In the genomic region with DNA sequence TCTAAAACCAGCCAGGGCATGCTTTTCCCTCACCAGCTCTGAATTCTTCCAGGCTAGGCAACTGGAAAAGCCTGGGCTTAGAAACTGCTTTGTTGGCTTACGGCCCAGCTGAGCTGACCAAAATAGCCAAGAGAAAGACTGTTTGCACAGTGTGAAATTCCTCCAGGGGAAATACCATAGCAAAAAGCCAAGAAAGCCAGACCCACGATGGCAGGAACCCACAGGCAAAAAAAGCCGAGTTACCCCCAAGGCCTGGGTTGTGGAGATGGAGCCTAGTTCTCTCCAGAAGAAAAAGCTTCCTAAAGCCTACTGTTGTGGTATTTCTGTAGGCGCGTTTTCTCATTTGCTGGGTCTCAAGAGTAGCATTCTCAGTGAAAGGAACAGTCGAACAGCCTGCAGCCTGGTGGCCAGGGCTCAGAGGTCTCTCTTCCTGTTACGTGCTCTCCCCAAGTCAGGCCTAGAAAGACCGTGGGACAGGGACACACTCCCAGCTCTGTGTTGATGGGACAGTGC, we compare ENCODE assay signal across 8 cellular contexts. TPM values are rescaled to one million over a fixed set of nuclear protein-coding genes. Genes with fewer than 3 reads are reported as not detected.
A peak's percentile ranks its signal among the peaks of the same experiment; 100 is the strongest.
DNase-seq lines count a peak whose midpoint lies in the region; ATAC-seq and TF ChIP-seq lines count a peak whose summit lies in the region.

No MANE protein-coding gene starts in this region.

- no peaks in the 10 kb centered on the region for H3K9me3 Mint-ChIP-seq in CD8-positive, alpha-beta T cell
- no peaks in the 10 kb centered on the region for H3K9me3 Mint-ChIP-seq in brain
- no peaks in the 10 kb centered on the region for H3K9me3 Mint-ChIP-seq in activated CD4-positive, alpha-beta memory T cell treated with anti-CD3 and anti-CD28 coated beads for 36 hours

- H3K4me3 ChIP-seq in CD8-positive, alpha-beta T cell (ENCODE audit: low read depth, low read length) = no peak overlapping the region
- H3K4me3 ChIP-seq in heart right ventricle (peak overlapping the region in 5 of 10 donors; percentile 2 to 22 (median 14)), psoas muscle (peak overlapping the region; percentile 45), H7 (ENCODE audit: insufficient read depth, low read depth, low read length) (no peak overlapping the region)

- H3K27me3 ChIP-seq in CD8-positive, alpha-beta T cell (ENCODE audit: insufficient read depth, low read length) = no peaks in the 10 kb centered on the region
- H3K27me3 ChIP-seq in heart right ventricle (no peaks in the 10 kb centered on the region), psoas muscle (ENCODE audit: insufficient read depth in 3 of 3, low read length in 2 of 3) (no peaks in the 10 kb centered on the region), H7 (ENCODE audit: control insufficient read depth, insufficient read depth, low read length) (no peaks in the 10 kb centered on the region)

- intact Hi-C loops in CD8-positive, alpha-beta T cell (cut with DNase I, micrococcal nuclease) = no loop called here
- intact Hi-C loops in heart right ventricle (cut with DNase I) = loop anchor here in 5 of 10 donors (5.0 kb wide), 1 partner anchor 37 kb away; a partner anchor contains a TSS
- intact Hi-C loops in psoas muscle (cut with DNase I) = loop anchor here in 1 of 2 donors (5.0 kb wide), 1 partner anchor 42 kb away; no protein-coding TSS in a partner anchor
- intact Hi-C loops in activated CD4-positive, alpha-beta memory T cell treated with anti-CD3 and anti-CD28 coated beads for 36 hours (cut with micrococcal nuclease) = no loop called here

- no peak for DNase-seq in CD8-positive, alpha-beta T cell
- DNase-seq in heart right ventricle (peak; percentile 66 to 88), psoas muscle (peak; percentile 72 to 88), H7 (no peak), NCI-H82 treated with DMSO at 0.1 percent for 48 hours (lab: John Stamatoyannopoulos, UW; ENCODE audit: unreplicated experiment) (no peak)
- DNase-seq in activated CD4-positive, alpha-beta memory T cell treated with anti-CD3 and anti-CD28 coated beads for 36 hours = no peak
- DNase-seq in stimulated activated CD8-positive, alpha-beta memory T cell treated with anti-CD3 and anti-CD28 coated beads, Interleukin-4, amount 100 ng/mL, for 48 hours = no peak

- H3K4me1 ChIP-seq in CD8-positive, alpha-beta T cell (ENCODE audit: insufficient read depth, low read length) = peaks cover 6% of the 10 kb centered on the region
- H3K4me1 ChIP-seq in heart right ventricle = peaks cover 45 to 97% (median 80%) of the 10 kb centered on the region in 9 donors
- peaks cover 82% of the 10 kb centered on the region for H3K4me1 ChIP-seq in psoas muscle

- peaks cover 61% of the 10 kb centered on the region for H3K36me3 Mint-ChIP-seq in CD8-positive, alpha-beta T cell
- peaks cover 9% of the 10 kb centered on the region for H3K36me3 Mint-ChIP-seq in brain
- H3K36me3 Mint-ChIP-seq in activated CD4-positive, alpha-beta memory T cell treated with anti-CD3 and anti-CD28 coated beads for 36 hours = peaks cover 3% of the 10 kb centered on the region

- no peak overlapping the region for H3K27ac ChIP-seq in CD8-positive, alpha-beta T cell (ENCODE audit: low read depth, low read length)
- peak overlapping the region; percentile 89 to 100 (median 93) for H3K27ac ChIP-seq in heart right ventricle
- peak overlapping the region; percentile 88 for H3K27ac ChIP-seq in psoas muscle

- peak overlapping the region; percentile 55 for H3K27ac Mint-ChIP-seq in CD8-positive, alpha-beta T cell
- peak overlapping the region; percentile 63 to 89 (median 87) for H3K27ac Mint-ChIP-seq in brain
- no peak overlapping the region for H3K27ac Mint-ChIP-seq in activated CD4-positive, alpha-beta memory T cell treated with anti-CD3 and anti-CD28 coated beads for 36 hours

- peaks cover 53% of the 10 kb centered on the region for H3K4me1 Mint-ChIP-seq in CD8-positive, alpha-beta T cell (ENCODE audit: low read depth)
- H3K4me1 Mint-ChIP-seq in brain = peaks cover 45% of the 10 kb centered on the region
- peaks cover 19% of the 10 kb centered on the region for H3K4me1 Mint-ChIP-seq in activated CD4-positive, alpha-beta memory T cell treated with anti-CD3 and anti-CD28 coated beads for 36 hours (ENCODE audit: low read depth)

- H3K27me3 Mint-ChIP-seq in CD8-positive, alpha-beta T cell (ENCODE audit: low read depth) = no peaks in the 10 kb centered on the region
- no peaks in the 10 kb centered on the region for H3K27me3 Mint-ChIP-seq in brain
- H3K27me3 Mint-ChIP-seq in activated CD4-positive, alpha-beta memory T cell treated with anti-CD3 and anti-CD28 coated beads for 36 hours = no peaks in the 10 kb centered on the region

- no peaks in the 10 kb centered on the region for H3K9me3 ChIP-seq in CD8-positive, alpha-beta T cell (ENCODE audit: low read length)
- H3K9me3 ChIP-seq in heart right ventricle (no peaks in the 10 kb centered on the region), psoas muscle (no peaks in the 10 kb centered on the region)

- POLR2A ChIA-PET in CD8-positive, alpha-beta T cell (lab: Charles Lee) = interaction anchor here (1.0 to 1.2 kb wide), 2 partner anchors 10 to 36 kb away, joined by 3 to 6 read pairs; a partner anchor contains a TSS
- POLR2A ChIA-PET in activated CD4-positive, alpha-beta memory T cell treated with anti-CD3 and anti-CD28 coated beads for 36 hours (lab: Charles Lee) = interaction anchor here (1.6 kb wide), 1 partner anchor 10 kb away, joined by 5 read pairs; a partner anchor contains a TSS

- no peak for ATAC-seq in CD8-positive, alpha-beta T cell
- ATAC-seq in heart right ventricle (peak; percentile 76 to 92 (median 86)), psoas muscle (peak; percentile 52 to 71 (median 64))

- 5 to 7% methylated on average over 8 of the region's 8 CpGs for WGBS in heart right ventricle, 2 donors
- 4 to 14% (median 7%) methylated on average over 8 of the region's 8 CpGs for WGBS in psoas muscle, 3 donors

- CTCF ChIA-PET in CD8-positive, alpha-beta T cell (lab: Charles Lee) = interaction anchor here (0.7 to 1.6 kb wide), 2 partner anchors 41 to 65 kb away, joined by 3 to 5 read pairs; a partner anchor contains a TSS
- CTCF ChIA-PET in activated CD4-positive, alpha-beta memory T cell treated with anti-CD3 and anti-CD28 coated beads for 36 hours (lab: Charles Lee) = interaction anchor here (0.8 to 1.3 kb wide), 2 partner anchors 16 to 42 kb away, joined by 3 to 5 read pairs; no protein-coding TSS in a partner anchor

- no peak overlapping the region for H3K4me3 Mint-ChIP-seq in CD8-positive, alpha-beta T cell
- peak overlapping the region in 2 of 5 experiments; percentile 4 to 28 for H3K4me3 Mint-ChIP-seq in brain
- H3K4me3 Mint-ChIP-seq in activated CD4-positive, alpha-beta memory T cell treated with anti-CD3 and anti-CD28 coated beads for 36 hours = no peak overlapping the region

- H3K36me3 ChIP-seq in CD8-positive, alpha-beta T cell (ENCODE audit: insufficient read depth, low read length) = no peaks in the 10 kb centered on the region
- H3K36me3 ChIP-seq in heart right ventricle (peaks cover 0 to 4% (median 0%) of the 10 kb centered on the region in 9 donors), psoas muscle (ENCODE audit: insufficient read depth in 1 of 2, low read depth in 1 of 2) (peaks cover 0 to 3% of the 10 kb centered on the region in 2 donors), H7 (replicated peaks; ENCODE audit: control insufficient read depth, insufficient read depth, low read length) (no peaks in the 10 kb centered on the region)

- TF ChIP-seq CTCF in CD8-positive, alpha-beta T cell (IDR thresholded peaks at IDR 0.05) = no peak
- TF ChIP-seq CTCF in brain (conservative IDR thresholded peaks at IDR 0.05) = no peak
- peak in 2 of 9 donors; percentile 10 to 22 for TF ChIP-seq CTCF in heart right ventricle (IDR thresholded peaks at IDR 0.05)
- no peak for TF ChIP-seq CTCF in psoas muscle (IDR thresholded peaks at IDR 0.05)

RNA-seq across cellular contexts. Expression of a gene that starts 9.2 kb away (rescaled TPM):
- total RNA-seq in CD8-positive, alpha-beta T cell = 10 to 100 TPM; 24.5 to 26.0 TPM
- polyA plus RNA-seq in brain (ENCODE audit: insufficient read depth, low read depth, low replicate concordance) (31.6 TPM), heart right ventricle (1 to 10 TPM; 4.3 to 8.0 TPM), psoas muscle (10 to 100 TPM in 1 of 3 donors, 1 to 10 TPM in 2; 6.2 to 10.2 (median 7.2) TPM)
- total RNA-seq in heart right ventricle (10 to 100 TPM; 13.0 to 18.3 (median 15.9) TPM), psoas muscle (10 to 100 TPM; 10.8 to 16.1 (median 12.8) TPM)
- 2.7 and 3.2 TPM in 2 replicates for total RNA-seq in H7 (2014; rRNA removed; shearing (Covaris generic))
- 10 to 100 TPM; 15.1 to 17.2 TPM for total RNA-seq in activated CD4-positive, alpha-beta memory T cell treated with anti-CD3 and anti-CD28 coated beads for 36 hours

RNA-seq across cellular contexts. Expression of a gene that starts 36.1 kb away (rescaled TPM):
- 1 to 10 TPM; 5.7 to 5.8 TPM for total RNA-seq in CD8-positive, alpha-beta T cell
- 24.4 TPM for polyA plus RNA-seq in brain (ENCODE audit: insufficient read depth, low read depth, low replicate concordance)
- 10 to 100 TPM; 22.8 to 37.0 (median 31.5) TPM for total RNA-seq in heart right ventricle
- polyA plus RNA-seq in heart right ventricle = 10 to 100 TPM in 1 of 2 donors, 1 to 10 TPM in 1; 9.5 to 10.9 TPM
- total RNA-seq in psoas muscle = 10 to 100 TPM; 28.2 to 42.3 (median 33.8) TPM
- polyA plus RNA-seq in psoas muscle = 10 to 100 TPM; 12.0 to 30.0 (median 12.8) TPM
- total RNA-seq in H7 (2014; rRNA removed; shearing (Covaris generic)) = 8.9 and 12.9 TPM in 2 replicates
- total RNA-seq in activated CD4-positive, alpha-beta memory T cell treated with anti-CD3 and anti-CD28 coated beads for 36 hours = 10 to 100 TPM; 32.5 to 34.4 TPM

RNA-seq across cellular contexts. Expression of a gene that starts 52.4 kb away (rescaled TPM):
- not detected for total RNA-seq in CD8-positive, alpha-beta T cell
- 30.5 TPM for polyA plus RNA-seq in brain (ENCODE audit: insufficient read depth, low read depth, low replicate concordance)
- total RNA-seq in heart right ventricle = not detected
- polyA plus RNA-seq in heart right ventricle = not detected
- total RNA-seq in psoas muscle = not detected
- polyA plus RNA-seq in psoas muscle = under 1 TPM in 2 of 3 donors, not detected in 1; 0.04 to 0.17 TPM
- total RNA-seq in H7 (2014; rRNA removed; shearing (Covaris generic)) = 0.10 TPM in 1 of 2 replicates, not detected in the other
- total RNA-seq in activated CD4-positive, alpha-beta memory T cell treated with anti-CD3 and anti-CD28 coated beads for 36 hours = not detected

RNA-seq across cellular contexts. Expression of a gene that starts 54.3 kb away (rescaled TPM):
- under 1 TPM; 0.22 to 0.38 TPM for total RNA-seq in CD8-positive, alpha-beta T cell
- polyA plus RNA-seq in brain (ENCODE audit: insufficient read depth, low read depth, low replicate concordance) = 2.5 TPM
- under 1 TPM; 0.05 to 0.51 (median 0.20) TPM for total RNA-seq in heart right ventricle
- 1 to 10 TPM in 1 of 2 donors, under 1 TPM in 1; 0.22 to 1.9 TPM for polyA plus RNA-seq in heart right ventricle
- total RNA-seq in psoas muscle = under 1 TPM in 1 of 4 donors, not detected in 3; 0.16 TPM
- polyA plus RNA-seq in psoas muscle = under 1 TPM in 2 of 3 donors, not detected in 1; 0.04 to 0.27 TPM
- total RNA-seq in H7 (2014; rRNA removed; shearing (Covaris generic)) = 0.07 and 0.10 TPM in 2 replicates
- total RNA-seq in activated CD4-positive, alpha-beta memory T cell treated with anti-CD3 and anti-CD28 coated beads for 36 hours = under 1 TPM; 0.10 to 0.12 TPM

Comparison
In these comparisons a context has a peak if more than half of its experiments do, and no peak if none do; other contexts are left out.
1. DNase-seq: peak in heart right ventricle (2 of 2) and psoas muscle (2 of 2); none in CD8-positive, alpha-beta T cell (0 of 7), H7 (single experiment), NCI-H82 treated with DMSO at 0.1 percent for 48 hours (single experiment), activated CD4-positive, alpha-beta memory T cell treated with anti-CD3 and anti-CD28 coated beads for 36 hours (single experiment) and stimulated activated CD8-positive, alpha-beta memory T cell treated with anti-CD3 and anti-CD28 coated beads, Interleukin-4, amount 100 ng/mL, for 48 hours (single experiment).